Comparison of ENCODE assay signal across 12 cellular contexts in genomic region chr5:102910240-102911226, GRCh38.
A peak's percentile ranks its signal among the peaks of the same experiment; 100 is the strongest.
DNase-seq lines count a peak whose midpoint lies in the region; ATAC-seq, FAIRE-seq and TF ChIP-seq lines count a peak whose summit lies in the region.
"Had no signal": no experiment of that assay in that cellular context is flagged by ENCODE, and none has a peak within 500 bp of the region (broad histone marks: within the 10 kb centered on the region; RNA-seq: fewer than 3 reads in every experiment).

No MANE protein-coding gene starts in this region.

- TF ChIP-seq CTCF in AG04450 (IDR thresholded peaks at IDR 0.05; ENCODE audit: low read depth, low read length) = no peak

- POLR2A ChIA-PET in AG04450 (lab: Yijun Ruan, JAX) = no interaction called here

- FAIRE-seq in HTR-8/SVneo (lab: Jason Lieb, UNC) = peak; percentile 49
- FAIRE-seq: small intestine had no signal

- H3K27me3 ChIP-seq in AG04450 (ENCODE audit: control insufficient read depth, insufficient read depth, low read length) = no peaks in the 10 kb centered on the region

- no peak overlapping the region for H3K4me3 ChIP-seq in AG04450 (ENCODE audit: low read depth, low read length)

- CTCF ChIA-PET in AG04450 (lab: Charles Lee) = interaction anchor here (1.2 to 1.3 kb wide), 2 partner anchors 48 to 230 kb away, joined by 3 to 6 read pairs; no protein-coding TSS in a partner anchor

- no peak for ATAC-seq in HG03280 (IDR thresholded peaks at IDR 0.05; ENCODE audit: unreplicated experiment)
- ATAC-seq in GM18519 (IDR thresholded peaks at IDR 0.05; ENCODE audit: low FRiP score, unreplicated experiment) = no peak

- H3K9me3 ChIP-seq in AG04450 (ENCODE audit: control insufficient read depth, insufficient read depth, low read length) = no peaks in the 10 kb centered on the region

- H3K27ac ChIP-seq in AG04450 (ENCODE audit: low read depth, low read length) = no peak overlapping the region
- H3K27ac ChIP-seq: VCaP had no signal

- DNase-seq in AG04450 (ENCODE audit: low read depth, low spot score) (peak; percentile 2), HTR-8/SVneo (ENCODE audit: insufficient read length, low spot score) (peak; percentile 15), astrocyte of the hippocampus (ENCODE audit: low read depth, low spot score) (peak; percentile 69), kidney tubule cell (ENCODE audit: low spot score) (peak; percentile 91), CD1c-positive myeloid dendritic cell (ENCODE audit: extremely low spot score) (no peak), retina (no peak)
- DNase-seq: CD4-positive, CD25-positive, alpha-beta regulatory T cell; NCI-H1092 treated with DMSO at 0.1 percent for 48 hours; small intestine had no signal

Comparison
In these comparisons a context has a peak if more than half of its experiments do, and no peak if none do; other contexts are left out.
1. DNase-seq: peak in AG04450 (single experiment), HTR-8/SVneo (single experiment), astrocyte of the hippocampus (single experiment) and kidney tubule cell (single experiment); none in CD1c-positive myeloid dendritic cell (single experiment) and retina (single experiment).